10 cellular contexts compared by ENCODE assay signal in genomic region chr2:143652692-143653091, GRCh38.
"Had no signal": no experiment of that assay in that cellular context is flagged by ENCODE, and none has a peak within 500 bp of the region (broad histone marks: within the 10 kb centered on the region; RNA-seq: fewer than 3 reads in every experiment).

No MANE protein-coding gene starts in this region.

- H3K4me3 ChIP-seq: GM23248 had no signal

- H3K9ac ChIP-seq: GM23248 had no signal

- FAIRE-seq: H54, HepG2 had no signal

- H3K27ac Mint-ChIP-seq: H9, HFFc6, IgD-negative memory B cell had no signal

- H2AFZ ChIP-seq: GM23248 had no signal

- DNase-seq: GM23248, GOT3, H9, HCEC 1CT, HFFc6, KG1 had no signal

- H3K27ac ChIP-seq: GM23248, HL-60 had no signal

- H3K4me3 Mint-ChIP-seq: H9, HFFc6 had no signal

- H3K27me3 Mint-ChIP-seq: IgD-negative memory B cell had no signal

- ATAC-seq: HepG2 had no signal

- H3K4me1 Mint-ChIP-seq: H9, IgD-negative memory B cell had no signal
